ENCODE assay signal across 1 cellular context in the genomic region with DNA sequence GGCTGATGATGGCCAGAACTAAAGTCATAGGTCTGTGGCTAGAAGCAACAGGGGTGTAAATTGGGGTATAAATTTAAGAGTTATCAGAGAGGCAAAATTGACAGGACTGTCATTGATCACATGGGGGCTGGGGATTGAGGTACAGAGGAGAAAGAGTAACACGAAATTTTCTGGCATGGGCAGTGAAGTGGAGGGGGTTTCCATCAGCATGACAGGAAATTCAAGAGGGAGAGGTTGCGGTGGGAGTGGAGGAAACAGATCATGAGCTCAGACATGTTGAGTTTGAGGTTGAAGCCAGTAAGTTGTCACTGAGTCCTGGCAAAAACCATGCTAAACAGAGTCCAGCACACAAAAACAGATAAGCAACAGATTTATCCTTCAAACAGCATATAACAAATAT.
TF ChIP-seq lines count a peak whose summit lies in the region.

No MANE protein-coding gene starts in this region.

TF ChIP-seq in HepG2, 621 proteins besides CTCF, POLR2A, EP300 and RAD21 (continued from another document):
- TF ChIP-seq, protein P1, sequence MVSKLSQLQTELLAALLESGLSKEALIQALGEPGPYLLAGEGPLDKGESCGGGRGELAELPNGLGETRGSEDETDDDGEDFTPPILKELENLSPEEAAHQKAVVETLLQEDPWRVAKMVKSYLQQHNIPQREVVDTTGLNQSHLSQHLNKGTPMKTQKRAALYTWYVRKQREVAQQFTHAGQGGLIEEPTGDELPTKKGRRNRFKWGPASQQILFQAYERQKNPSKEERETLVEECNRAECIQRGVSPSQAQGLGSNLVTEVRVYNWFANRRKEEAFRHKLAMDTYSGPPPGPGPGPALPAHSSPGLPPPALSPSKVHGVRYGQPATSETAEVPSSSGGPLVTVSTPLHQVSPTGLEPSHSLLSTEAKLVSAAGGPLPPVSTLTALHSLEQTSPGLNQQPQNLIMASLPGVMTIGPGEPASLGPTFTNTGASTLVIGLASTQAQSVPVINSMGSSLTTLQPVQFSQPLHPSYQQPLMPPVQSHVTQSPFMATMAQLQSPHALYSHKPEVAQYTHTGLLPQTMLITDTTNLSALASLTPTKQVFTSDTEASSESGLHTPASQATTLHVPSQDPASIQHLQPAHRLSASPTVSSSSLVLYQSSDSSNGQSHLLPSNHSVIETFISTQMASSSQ (IDR thresholded peaks at IDR 0.05; ENCODE audit: low read depth): no peak
- TF ChIP-seq, protein P1 (CRISPR knock-in tag; IDR thresholded peaks at IDR 0.05; ENCODE audit: borderline replicate concordance): no peak
- TF ChIP-seq, protein P2, sequence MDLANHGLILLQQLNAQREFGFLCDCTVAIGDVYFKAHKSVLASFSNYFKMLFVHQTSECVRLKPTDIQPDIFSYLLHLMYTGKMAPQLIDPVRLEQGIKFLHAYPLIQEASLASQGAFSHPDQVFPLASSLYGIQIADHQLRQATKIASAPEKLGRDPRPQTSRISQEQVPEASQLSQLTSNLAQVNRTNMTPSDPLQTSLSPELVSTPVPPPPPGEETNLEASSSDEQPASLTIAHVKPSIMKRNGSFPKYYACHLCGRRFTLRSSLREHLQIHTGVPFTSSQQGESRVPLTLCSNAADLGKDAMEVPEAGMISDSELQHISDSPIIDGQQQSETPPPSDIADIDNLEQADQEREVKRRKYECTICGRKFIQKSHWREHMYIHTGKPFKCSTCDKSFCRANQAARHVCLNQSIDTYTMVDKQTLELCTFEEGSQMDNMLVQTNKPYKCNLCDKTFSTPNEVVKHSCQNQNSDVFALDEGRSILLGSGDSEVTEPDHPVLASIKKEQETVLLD (CRISPR knock-in tag; IDR thresholded peaks at IDR 0.05; ENCODE audit: low read depth): no peak
- TF ChIP-seq, protein P3, sequence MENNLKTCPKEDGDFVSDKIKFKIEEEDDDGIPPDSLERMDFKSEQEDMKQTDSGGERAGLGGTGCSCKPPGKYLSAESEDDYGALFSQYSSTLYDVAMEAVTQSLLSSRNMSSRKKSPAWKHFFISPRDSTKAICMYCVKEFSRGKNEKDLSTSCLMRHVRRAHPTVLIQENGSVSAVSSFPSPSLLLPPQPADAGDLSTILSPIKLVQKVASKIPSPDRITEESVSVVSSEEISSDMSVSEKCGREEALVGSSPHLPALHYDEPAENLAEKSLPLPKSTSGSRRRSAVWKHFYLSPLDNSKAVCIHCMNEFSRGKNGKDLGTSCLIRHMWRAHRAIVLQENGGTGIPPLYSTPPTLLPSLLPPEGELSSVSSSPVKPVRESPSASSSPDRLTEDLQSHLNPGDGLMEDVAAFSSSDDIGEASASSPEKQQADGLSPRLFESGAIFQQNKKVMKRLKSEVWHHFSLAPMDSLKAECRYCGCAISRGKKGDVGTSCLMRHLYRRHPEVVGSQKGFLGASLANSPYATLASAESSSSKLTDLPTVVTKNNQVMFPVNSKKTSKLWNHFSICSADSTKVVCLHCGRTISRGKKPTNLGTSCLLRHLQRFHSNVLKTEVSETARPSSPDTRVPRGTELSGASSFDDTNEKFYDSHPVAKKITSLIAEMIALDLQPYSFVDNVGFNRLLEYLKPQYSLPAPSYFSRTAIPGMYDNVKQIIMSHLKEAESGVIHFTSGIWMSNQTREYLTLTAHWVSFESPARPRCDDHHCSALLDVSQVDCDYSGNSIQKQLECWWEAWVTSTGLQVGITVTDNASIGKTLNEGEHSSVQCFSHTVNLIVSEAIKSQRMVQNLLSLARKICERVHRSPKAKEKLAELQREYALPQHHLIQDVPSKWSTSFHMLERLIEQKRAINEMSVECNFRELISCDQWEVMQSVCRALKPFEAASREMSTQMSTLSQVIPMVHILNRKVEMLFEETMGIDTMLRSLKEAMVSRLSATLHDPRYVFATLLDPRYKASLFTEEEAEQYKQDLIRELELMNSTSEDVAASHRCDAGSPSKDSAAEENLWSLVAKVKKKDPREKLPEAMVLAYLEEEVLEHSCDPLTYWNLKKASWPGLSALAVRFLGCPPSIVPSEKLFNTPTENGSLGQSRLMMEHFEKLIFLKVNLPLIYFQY (CRISPR knock-in tag; IDR thresholded peaks at IDR 0.05; ENCODE audit: borderline replicate concordance): no peak
- TF ChIP-seq, protein P4, sequence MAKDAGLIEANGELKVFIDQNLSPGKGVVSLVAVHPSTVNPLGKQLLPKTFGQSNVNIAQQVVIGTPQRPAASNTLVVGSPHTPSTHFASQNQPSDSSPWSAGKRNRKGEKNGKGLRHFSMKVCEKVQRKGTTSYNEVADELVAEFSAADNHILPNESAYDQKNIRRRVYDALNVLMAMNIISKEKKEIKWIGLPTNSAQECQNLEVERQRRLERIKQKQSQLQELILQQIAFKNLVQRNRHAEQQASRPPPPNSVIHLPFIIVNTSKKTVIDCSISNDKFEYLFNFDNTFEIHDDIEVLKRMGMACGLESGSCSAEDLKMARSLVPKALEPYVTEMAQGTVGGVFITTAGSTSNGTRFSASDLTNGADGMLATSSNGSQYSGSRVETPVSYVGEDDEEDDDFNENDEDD (CRISPR knock-in tag; IDR thresholded peaks at IDR 0.05; ENCODE audit: borderline replicate concordance): no peak
- TF ChIP-seq SRSF4 (IDR thresholded peaks at IDR 0.05; ENCODE audit: low read depth, low read length, poor library complexity, severe bottlenecking) (no peak), NCOA2 (CRISPR knock-in tag; IDR thresholded peaks at IDR 0.05) (no peak), ZC3H13 (CRISPR knock-in tag; IDR thresholded peaks at IDR 0.05) (no peak), KDM3A (CRISPR knock-in tag; IDR thresholded peaks at IDR 0.05; ENCODE audit: low read depth) (no peak), ERF (CRISPR knock-in tag; IDR thresholded peaks at IDR 0.05) (no peak), ZNF235 (CRISPR knock-in tag; IDR thresholded peaks at IDR 0.05; ENCODE audit: borderline replicate concordance) (no peak)
